ENCODE assay signal across 2 cellular contexts in genomic region chr10:102101152-102101551, GRCh38.
TF ChIP-seq lines count a peak whose summit lies in the region.

No MANE protein-coding gene starts in this region.

TF ChIP-seq in A549, 52 proteins besides CTCF, POLR2A, EP300 and RAD21:
- TF ChIP-seq TP53 (CRISPR knock-in tag; IDR thresholded peaks at IDR 0.05) (no peak), HOXB5 (CRISPR knock-in tag; IDR thresholded peaks at IDR 0.05) (no peak), GATA3 (IDR thresholded peaks at IDR 0.05; ENCODE audit: borderline replicate concordance) (no peak), ESRRA (IDR thresholded peaks at IDR 0.05; ENCODE audit: borderline replicate concordance, low read length) (no peak), SMC3 (IDR thresholded peaks at IDR 0.05) (no peak), RNF2 (IDR thresholded peaks at IDR 0.05; ENCODE audit: borderline replicate concordance, low read depth) (no peak), JUNB (IDR thresholded peaks at IDR 0.05) (no peak), NR3C1 (IDR thresholded peaks at IDR 0.05) (no peak), CBX8 (IDR thresholded peaks at IDR 0.05) (no peak), MAZ (IDR thresholded peaks at IDR 0.05; ENCODE audit: borderline replicate concordance, low read depth, low read length) (no peak), HDAC2 (IDR thresholded peaks at IDR 0.05) (no peak), FOXS1 (CRISPR knock-in tag; IDR thresholded peaks at IDR 0.05) (no peak), KDM1A (IDR thresholded peaks at IDR 0.05; ENCODE audit: low read depth) (no peak), FOSB (CRISPR knock-in tag; IDR thresholded peaks at IDR 0.05) (no peak)
- TF ChIP-seq, protein P1, sequence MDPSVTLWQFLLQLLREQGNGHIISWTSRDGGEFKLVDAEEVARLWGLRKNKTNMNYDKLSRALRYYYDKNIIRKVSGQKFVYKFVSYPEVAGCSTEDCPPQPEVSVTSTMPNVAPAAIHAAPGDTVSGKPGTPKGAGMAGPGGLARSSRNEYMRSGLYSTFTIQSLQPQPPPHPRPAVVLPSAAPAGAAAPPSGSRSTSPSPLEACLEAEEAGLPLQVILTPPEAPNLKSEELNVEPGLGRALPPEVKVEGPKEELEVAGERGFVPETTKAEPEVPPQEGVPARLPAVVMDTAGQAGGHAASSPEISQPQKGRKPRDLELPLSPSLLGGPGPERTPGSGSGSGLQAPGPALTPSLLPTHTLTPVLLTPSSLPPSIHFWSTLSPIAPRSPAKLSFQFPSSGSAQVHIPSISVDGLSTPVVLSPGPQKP (IDR thresholded peaks at IDR 0.05; ENCODE audit: low read depth, low read length): no peak

TF ChIP-seq in K562, 482 proteins besides CTCF, POLR2A, EP300 and RAD21:
- peak; percentile 31 for TF ChIP-seq CTCFL (IDR thresholded peaks at IDR 0.05; ENCODE audit: borderline replicate concordance, insufficient read depth, low read depth, low read length, poor library complexity, severe bottlenecking)
- TF ChIP-seq NFE2L1 (tag; IDR thresholded peaks at IDR 0.05; ENCODE audit: borderline replicate concordance, low read depth): no peak
- no peak for TF ChIP-seq ZNF584 (CRISPR knock-in tag; IDR thresholded peaks at IDR 0.05; ENCODE audit: low read depth)
